Comparison of ENCODE assay signal across 1 cellular context in genomic region chr12:57138526-57139272, GRCh38.
A peak's percentile ranks its signal among the peaks of the same experiment; 100 is the strongest.
TF ChIP-seq lines count a peak whose summit lies in the region.

No MANE protein-coding gene starts in this region.

TF ChIP-seq in HepG2, 621 proteins besides CTCF, POLR2A, EP300 and RAD21 (continued from another document and continues in another):
- TF ChIP-seq, protein P1, sequence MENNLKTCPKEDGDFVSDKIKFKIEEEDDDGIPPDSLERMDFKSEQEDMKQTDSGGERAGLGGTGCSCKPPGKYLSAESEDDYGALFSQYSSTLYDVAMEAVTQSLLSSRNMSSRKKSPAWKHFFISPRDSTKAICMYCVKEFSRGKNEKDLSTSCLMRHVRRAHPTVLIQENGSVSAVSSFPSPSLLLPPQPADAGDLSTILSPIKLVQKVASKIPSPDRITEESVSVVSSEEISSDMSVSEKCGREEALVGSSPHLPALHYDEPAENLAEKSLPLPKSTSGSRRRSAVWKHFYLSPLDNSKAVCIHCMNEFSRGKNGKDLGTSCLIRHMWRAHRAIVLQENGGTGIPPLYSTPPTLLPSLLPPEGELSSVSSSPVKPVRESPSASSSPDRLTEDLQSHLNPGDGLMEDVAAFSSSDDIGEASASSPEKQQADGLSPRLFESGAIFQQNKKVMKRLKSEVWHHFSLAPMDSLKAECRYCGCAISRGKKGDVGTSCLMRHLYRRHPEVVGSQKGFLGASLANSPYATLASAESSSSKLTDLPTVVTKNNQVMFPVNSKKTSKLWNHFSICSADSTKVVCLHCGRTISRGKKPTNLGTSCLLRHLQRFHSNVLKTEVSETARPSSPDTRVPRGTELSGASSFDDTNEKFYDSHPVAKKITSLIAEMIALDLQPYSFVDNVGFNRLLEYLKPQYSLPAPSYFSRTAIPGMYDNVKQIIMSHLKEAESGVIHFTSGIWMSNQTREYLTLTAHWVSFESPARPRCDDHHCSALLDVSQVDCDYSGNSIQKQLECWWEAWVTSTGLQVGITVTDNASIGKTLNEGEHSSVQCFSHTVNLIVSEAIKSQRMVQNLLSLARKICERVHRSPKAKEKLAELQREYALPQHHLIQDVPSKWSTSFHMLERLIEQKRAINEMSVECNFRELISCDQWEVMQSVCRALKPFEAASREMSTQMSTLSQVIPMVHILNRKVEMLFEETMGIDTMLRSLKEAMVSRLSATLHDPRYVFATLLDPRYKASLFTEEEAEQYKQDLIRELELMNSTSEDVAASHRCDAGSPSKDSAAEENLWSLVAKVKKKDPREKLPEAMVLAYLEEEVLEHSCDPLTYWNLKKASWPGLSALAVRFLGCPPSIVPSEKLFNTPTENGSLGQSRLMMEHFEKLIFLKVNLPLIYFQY (CRISPR knock-in tag; IDR thresholded peaks at IDR 0.05; ENCODE audit: borderline replicate concordance): no peak
- no peak for TF ChIP-seq TEAD3 (CRISPR knock-in tag; optimal IDR thresholded peaks at IDR 0.05; ENCODE audit: borderline replicate concordance)
- TF ChIP-seq NFKBIZ (CRISPR knock-in tag; IDR thresholded peaks at IDR 0.05): 0 out of 2 replicates have a peak, but pooled peaks have one; percentile 25
- TF ChIP-seq ZNF724P (CRISPR knock-in tag; IDR thresholded peaks at IDR 0.05; ENCODE audit: borderline replicate concordance): no peak
- no peak for TF ChIP-seq ZNF709 (CRISPR knock-in tag; IDR thresholded peaks at IDR 0.05)
- TF ChIP-seq ZNF7 (CRISPR knock-in tag; IDR thresholded peaks at IDR 0.05): no peak
- TF ChIP-seq, protein P2, sequence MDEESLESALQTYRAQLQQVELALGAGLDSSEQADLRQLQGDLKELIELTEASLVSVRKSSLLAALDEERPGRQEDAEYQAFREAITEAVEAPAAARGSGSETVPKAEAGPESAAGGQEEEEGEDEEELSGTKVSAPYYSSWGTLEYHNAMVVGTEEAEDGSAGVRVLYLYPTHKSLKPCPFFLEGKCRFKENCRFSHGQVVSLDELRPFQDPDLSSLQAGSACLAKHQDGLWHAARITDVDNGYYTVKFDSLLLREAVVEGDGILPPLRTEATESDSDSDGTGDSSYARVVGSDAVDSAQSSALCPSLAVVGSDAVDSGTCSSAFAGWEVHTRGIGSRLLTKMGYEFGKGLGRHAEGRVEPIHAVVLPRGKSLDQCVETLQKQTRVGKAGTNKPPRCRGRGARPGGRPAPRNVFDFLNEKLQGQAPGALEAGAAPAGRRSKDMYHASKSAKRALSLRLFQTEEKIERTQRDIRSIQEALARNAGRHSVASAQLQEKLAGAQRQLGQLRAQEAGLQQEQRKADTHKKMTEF (CRISPR knock-in tag; IDR thresholded peaks at IDR 0.05): no peak
- no peak; the same call in 1 of the 2 replicates for TF ChIP-seq ATF7-NPFF (CRISPR knock-in tag; IDR thresholded peaks at IDR 0.05; ENCODE audit: low read depth)
- TF ChIP-seq, protein P3, sequence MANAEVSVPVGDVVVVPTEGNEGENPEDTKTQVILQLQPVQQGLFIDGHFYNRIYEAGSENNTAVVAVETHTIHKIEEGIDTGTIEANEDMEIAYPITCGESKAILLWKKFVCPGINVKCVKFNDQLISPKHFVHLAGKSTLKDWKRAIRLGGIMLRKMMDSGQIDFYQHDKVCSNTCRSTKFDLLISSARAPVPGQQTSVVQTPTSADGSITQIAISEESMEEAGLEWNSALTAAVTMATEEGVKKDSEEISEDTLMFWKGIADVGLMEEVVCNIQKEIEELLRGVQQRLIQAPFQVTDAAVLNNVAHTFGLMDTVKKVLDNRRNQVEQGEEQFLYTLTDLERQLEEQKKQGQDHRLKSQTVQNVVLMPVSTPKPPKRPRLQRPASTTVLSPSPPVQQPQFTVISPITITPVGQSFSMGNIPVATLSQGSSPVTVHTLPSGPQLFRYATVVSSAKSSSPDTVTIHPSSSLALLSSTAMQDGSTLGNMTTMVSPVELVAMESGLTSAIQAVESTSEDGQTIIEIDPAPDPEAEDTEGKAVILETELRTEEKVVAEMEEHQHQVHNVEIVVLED (CRISPR knock-in tag; IDR thresholded peaks at IDR 0.05; ENCODE audit: borderline replicate concordance): peak; percentile 35; the same call in 1 of the 2 replicates
- TF ChIP-seq, protein P4, sequence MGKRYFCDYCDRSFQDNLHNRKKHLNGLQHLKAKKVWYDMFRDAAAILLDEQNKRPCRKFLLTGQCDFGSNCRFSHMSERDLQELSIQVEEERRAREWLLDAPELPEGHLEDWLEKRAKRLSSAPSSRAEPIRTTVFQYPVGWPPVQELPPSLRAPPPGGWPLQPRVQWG (CRISPR knock-in tag; IDR thresholded peaks at IDR 0.05; ENCODE audit: borderline replicate concordance, low read depth): no peak
- no peak for TF ChIP-seq ZNF776 (CRISPR knock-in tag; IDR thresholded peaks at IDR 0.05)
- no peak for TF ChIP-seq RFXANK (CRISPR knock-in tag; IDR thresholded peaks at IDR 0.05)
- TF ChIP-seq, protein P5, sequence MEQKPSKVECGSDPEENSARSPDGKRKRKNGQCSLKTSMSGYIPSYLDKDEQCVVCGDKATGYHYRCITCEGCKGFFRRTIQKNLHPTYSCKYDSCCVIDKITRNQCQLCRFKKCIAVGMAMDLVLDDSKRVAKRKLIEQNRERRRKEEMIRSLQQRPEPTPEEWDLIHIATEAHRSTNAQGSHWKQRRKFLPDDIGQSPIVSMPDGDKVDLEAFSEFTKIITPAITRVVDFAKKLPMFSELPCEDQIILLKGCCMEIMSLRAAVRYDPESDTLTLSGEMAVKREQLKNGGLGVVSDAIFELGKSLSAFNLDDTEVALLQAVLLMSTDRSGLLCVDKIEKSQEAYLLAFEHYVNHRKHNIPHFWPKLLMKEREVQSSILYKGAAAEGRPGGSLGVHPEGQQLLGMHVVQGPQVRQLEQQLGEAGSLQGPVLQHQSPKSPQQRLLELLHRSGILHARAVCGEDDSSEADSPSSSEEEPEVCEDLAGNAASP (CRISPR knock-in tag; IDR thresholded peaks at IDR 0.05; ENCODE audit: borderline replicate concordance): no peak
- TF ChIP-seq, protein P6, sequence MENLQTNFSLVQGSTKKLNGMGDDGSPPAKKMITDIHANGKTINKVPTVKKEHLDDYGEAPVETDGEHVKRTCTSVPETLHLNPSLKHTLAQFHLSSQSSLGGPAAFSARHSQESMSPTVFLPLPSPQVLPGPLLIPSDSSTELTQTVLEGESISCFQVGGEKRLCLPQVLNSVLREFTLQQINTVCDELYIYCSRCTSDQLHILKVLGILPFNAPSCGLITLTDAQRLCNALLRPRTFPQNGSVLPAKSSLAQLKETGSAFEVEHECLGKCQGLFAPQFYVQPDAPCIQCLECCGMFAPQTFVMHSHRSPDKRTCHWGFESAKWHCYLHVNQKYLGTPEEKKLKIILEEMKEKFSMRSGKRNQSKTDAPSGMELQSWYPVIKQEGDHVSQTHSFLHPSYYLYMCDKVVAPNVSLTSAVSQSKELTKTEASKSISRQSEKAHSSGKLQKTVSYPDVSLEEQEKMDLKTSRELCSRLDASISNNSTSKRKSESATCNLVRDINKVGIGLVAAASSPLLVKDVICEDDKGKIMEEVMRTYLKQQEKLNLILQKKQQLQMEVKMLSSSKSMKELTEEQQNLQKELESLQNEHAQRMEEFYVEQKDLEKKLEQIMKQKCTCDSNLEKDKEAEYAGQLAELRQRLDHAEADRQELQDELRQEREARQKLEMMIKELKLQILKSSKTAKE (CRISPR knock-in tag; IDR thresholded peaks at IDR 0.05; ENCODE audit: borderline replicate concordance): 0 out of 2 replicates have a peak, but pooled peaks have one; percentile 28
- no peak; the same call in 1 of the 2 replicates for TF ChIP-seq KDM5A (IDR thresholded peaks at IDR 0.05; ENCODE audit: borderline replicate concordance, low read length)
- no peak; the same call in 1 of the 2 replicates for TF ChIP-seq ZNF350 (CRISPR knock-in tag; IDR thresholded peaks at IDR 0.05; ENCODE audit: borderline replicate concordance, low read depth)
- no peak for TF ChIP-seq ZSCAN9 (CRISPR knock-in tag; IDR thresholded peaks at IDR 0.05; ENCODE audit: borderline replicate concordance)
- TF ChIP-seq MBNL3 (CRISPR knock-in tag; conservative IDR thresholded peaks at IDR 0.05): no peak
- no peak for TF ChIP-seq SAFB2 (CRISPR knock-in tag; IDR thresholded peaks at IDR 0.05; ENCODE audit: borderline replicate concordance, low read depth)
- TF ChIP-seq ZNF34 (CRISPR knock-in tag; IDR thresholded peaks at IDR 0.05; ENCODE audit: borderline replicate concordance): 0 out of 2 replicates have a peak, but pooled peaks have one; percentile 60
- no peak for TF ChIP-seq ZUFSP (CRISPR knock-in tag; IDR thresholded peaks at IDR 0.05; ENCODE audit: borderline replicate concordance)
- TF ChIP-seq SMAD3 (CRISPR knock-in tag; IDR thresholded peaks at IDR 0.05): 0 out of 2 replicates have a peak, but pooled peaks have one; percentile 60
- TF ChIP-seq ZNF354B (CRISPR knock-in tag; IDR thresholded peaks at IDR 0.05): no peak
- no peak for TF ChIP-seq ZNF512B (CRISPR knock-in tag; IDR thresholded peaks at IDR 0.05; ENCODE audit: borderline replicate concordance)
- peak; percentile 52 for TF ChIP-seq ZBTB33 (CRISPR knock-in tag; IDR thresholded peaks at IDR 0.05)
- TF ChIP-seq YEATS2 (CRISPR knock-in tag; IDR thresholded peaks at IDR 0.05; ENCODE audit: borderline replicate concordance): no peak
- no peak for TF ChIP-seq SP4 (CRISPR knock-in tag; IDR thresholded peaks at IDR 0.05)
- TF ChIP-seq ONECUT2 (CRISPR knock-in tag; IDR thresholded peaks at IDR 0.05): no peak
- TF ChIP-seq RORA (CRISPR knock-in tag; IDR thresholded peaks at IDR 0.05): no peak
- no peak; the same call in 1 of the 2 replicates for TF ChIP-seq HDAC1 (CRISPR knock-in tag; IDR thresholded peaks at IDR 0.05)
- no peak for TF ChIP-seq ZNF841 (CRISPR knock-in tag; IDR thresholded peaks at IDR 0.05; ENCODE audit: borderline replicate concordance)
- no peak for TF ChIP-seq ARHGAP35 (CRISPR knock-in tag; IDR thresholded peaks at IDR 0.05; ENCODE audit: borderline replicate concordance)
